ENCODE assay signal across 2 cellular contexts in the genomic region with DNA sequence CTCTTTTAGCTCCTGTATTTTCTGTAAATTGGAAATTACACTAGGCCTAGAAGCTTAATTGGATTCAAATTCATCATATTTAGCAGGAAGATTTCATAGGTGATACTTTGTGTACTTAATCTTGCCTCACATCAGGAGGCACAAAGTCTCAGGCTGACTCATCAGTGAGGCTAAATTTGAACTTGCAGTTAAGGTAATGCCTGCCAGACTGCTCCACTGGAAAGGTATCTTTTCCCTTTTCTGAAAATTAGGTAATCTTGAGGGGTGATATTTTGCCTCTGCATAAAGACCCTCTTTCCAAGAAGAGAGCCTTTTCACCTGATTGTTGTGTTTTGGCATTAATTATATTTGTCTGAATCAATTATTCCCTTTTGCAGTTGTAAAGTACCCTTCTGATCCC.
TF ChIP-seq lines count a peak whose summit lies in the region.

No MANE protein-coding gene starts in this region.

TF ChIP-seq in GM12891, 5 proteins besides CTCF, POLR2A, EP300 and RAD21 (continued from another document):
- TF ChIP-seq TAF1 (IDR thresholded peaks at IDR 0.05; ENCODE audit: low read depth, low read length): no peak
- no peak for TF ChIP-seq POLR2AphosphoS5 (IDR thresholded peaks at IDR 0.05; ENCODE audit: low read depth, low read length)
- TF ChIP-seq PAX5 (IDR thresholded peaks at IDR 0.05; ENCODE audit: insufficient read depth, low read length, severe bottlenecking): no peak

TF ChIP-seq in endothelial cell of umbilical vein, 7 proteins besides CTCF, POLR2A, EP300 and RAD21 (continued from another document):
- TF ChIP-seq MAX (IDR thresholded peaks at IDR 0.05; ENCODE audit: insufficient read depth, insufficient read length): no peak
- no peak for TF ChIP-seq POLR2AphosphoS5 (IDR thresholded peaks at IDR 0.05; ENCODE audit: insufficient read depth, low read depth, low read length)
- peak; percentile 19 for TF ChIP-seq FOS (IDR thresholded peaks at IDR 0.05; ENCODE audit: borderline replicate concordance, insufficient read depth, low read length)
- TF ChIP-seq MYC (IDR thresholded peaks at IDR 0.05; ENCODE audit: low read depth, low read length): no peak
TF ChIP-seq in endothelial cell of umbilical vein: peak in this region for 1.
